Comparison of ENCODE assay signal across 31 cellular contexts in the genomic region with DNA sequence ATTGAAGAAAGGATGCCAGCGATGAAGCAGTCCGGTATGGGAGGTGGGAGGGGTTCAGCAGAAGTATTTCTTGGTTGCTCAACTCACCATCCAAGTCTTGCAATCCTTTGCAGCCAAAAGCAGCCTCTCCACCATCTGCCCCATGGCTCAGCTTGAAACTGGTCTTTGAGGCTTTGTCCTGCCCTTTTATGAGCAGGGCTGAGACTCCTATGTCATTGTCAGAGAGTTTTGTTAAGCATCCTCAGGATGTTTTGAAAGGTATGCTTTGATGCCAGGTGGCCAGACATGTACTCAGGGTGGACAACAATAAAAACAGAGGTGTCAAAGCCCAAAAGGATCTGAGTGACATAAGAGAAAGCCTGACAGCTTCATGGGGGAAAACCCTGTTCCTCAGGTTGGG.
"Had no signal": no experiment of that assay in that cellular context is flagged by ENCODE, and none has a peak within 500 bp of the region (broad histone marks: within the 10 kb centered on the region; RNA-seq: fewer than 3 reads in every experiment).

No MANE protein-coding gene starts in this region.

- ATAC-seq: activated CD4-positive, CD25-positive, alpha-beta regulatory T cell treated with anti-CD3 and anti-CD28 coated beads, Interleukin-2, amount 50 U/mL, for 24 hours; activated CD8-positive, alpha-beta T cell treated with anti-CD3 and anti-CD28 coated beads for 36 hours; activated T-cell treated with anti-CD3 and anti-CD28 coated beads, Interleukin-2, amount 50 U/mL, for 4 hours; activated T-helper 17 cell treated with anti-CD3 and anti-CD28 coated beads, Interleukin-2, amount 50 U/mL, for 72 hours; esophagus mucosa; foreskin keratinocyte; gastrocnemius medialis; heart right ventricle; T-helper 17 cell had no signal

- H3K4me1 Mint-ChIP-seq: activated B cell treated with CpG ODN at 0.5 μM for 24 hours; activated T-helper 17 cell treated with anti-CD3 and anti-CD28 coated beads, Interleukin-2, amount 50 U/mL, for 72 hours; central memory CD8-positive, alpha-beta T cell; endodermal cell; T-helper 17 cell had no signal

- H3K27me3 Mint-ChIP-seq: dendritic cell treated with granulocyte-macrophage colony-stimulating factor and Interleukin-4, amounts not matched to agents 40 ng/mL and 50 ng/mL, for 4 days; T-helper 17 cell had no signal

- H3K36me3 Mint-ChIP-seq: activated naive CD8-positive, alpha-beta T cell had no signal

- H3K27ac Mint-ChIP-seq: activated B cell treated with CpG ODN at 0.5 μM for 24 hours; activated CD8-positive, alpha-beta T cell treated with anti-CD3 and anti-CD28 coated beads for 36 hours; activated naive CD8-positive, alpha-beta T cell; activated T-helper 17 cell treated with anti-CD3 and anti-CD28 coated beads, Interleukin-2, amount 50 U/mL, for 72 hours; dendritic cell treated with granulocyte-macrophage colony-stimulating factor and Interleukin-4, amounts not matched to agents 40 ng/mL and 50 ng/mL, for 4 days; endodermal cell; T-helper 17 cell; T-helper 2 cell treated with Interferon-gamma antibody and Interleukin-4, amounts not matched to agents 5 μg/mL and 100 μg/mL, for 36 hours had no signal

- H3K4me1 ChIP-seq: foreskin keratinocyte, gastrocnemius medialis, heart right ventricle had no signal

- H3K4me3 Mint-ChIP-seq: activated B cell treated with CpG ODN at 0.5 μM for 24 hours; activated CD8-positive, alpha-beta T cell treated with anti-CD3 and anti-CD28 coated beads for 36 hours; activated naive CD8-positive, alpha-beta T cell; activated T-cell treated with anti-CD3 and anti-CD28 coated beads, Interleukin-2, amount 50 U/mL, for 4 hours; activated T-helper 17 cell treated with anti-CD3 and anti-CD28 coated beads, Interleukin-2, amount 50 U/mL, for 72 hours; central memory CD8-positive, alpha-beta T cell; dendritic cell treated with granulocyte-macrophage colony-stimulating factor and Interleukin-4, amounts not matched to agents 40 ng/mL and 50 ng/mL, for 4 days; endodermal cell; T-helper 17 cell; T-helper 2 cell treated with Interferon-gamma antibody and Interleukin-4, amounts not matched to agents 5 μg/mL and 100 μg/mL, for 36 hours had no signal

- H3K4me3 ChIP-seq: coronary artery, dorsolateral prefrontal cortex, gastrocnemius medialis, heart right ventricle had no signal

- H3K9me3 Mint-ChIP-seq: activated CD8-positive, alpha-beta T cell treated with anti-CD3 and anti-CD28 coated beads for 36 hours; activated T-helper 17 cell treated with anti-CD3 and anti-CD28 coated beads, Interleukin-2, amount 50 U/mL, for 72 hours; central memory CD8-positive, alpha-beta T cell; dendritic cell treated with granulocyte-macrophage colony-stimulating factor and Interleukin-4, amounts not matched to agents 40 ng/mL and 50 ng/mL, for 4 days; T-helper 2 cell treated with Interferon-gamma antibody and Interleukin-4, amounts not matched to agents 5 μg/mL and 100 μg/mL, for 36 hours had no signal

- H3K36me3 ChIP-seq: brain microvascular endothelial cell, gastrocnemius medialis, heart right ventricle, WERI-Rb-1 had no signal

- H3K27ac ChIP-seq: brain microvascular endothelial cell, coronary artery, dorsolateral prefrontal cortex, foreskin keratinocyte, gastrocnemius medialis, heart right ventricle, WERI-Rb-1 had no signal

- H3K27me3 ChIP-seq: brain microvascular endothelial cell, dorsolateral prefrontal cortex, gastrocnemius medialis had no signal

- DNase-seq: activated B cell treated with CpG ODN at 0.5 μM for 24 hours; activated CD4-positive, alpha-beta T cell treated with anti-CD3 and anti-CD28 coated beads for 48 hours; activated CD4-positive, alpha-beta T cell treated with anti-CD3 and anti-CD28 coated beads, Interleukin-2, amount 50 U/mL, for 1 hour; activated CD4-positive, alpha-beta T cell treated with anti-CD3 and anti-CD28 coated beads, Interleukin-2, amount 50 U/mL, for 48 hours; activated CD8-positive, alpha-beta memory T cell treated with anti-CD3 and anti-CD28 coated beads for 24 hours; activated CD8-positive, alpha-beta T cell treated with anti-CD3 and anti-CD28 coated beads for 36 hours; activated effector memory CD4-positive, alpha-beta T cell treated with Interleukin-2 at 50 U/mL for 16 hours; activated gamma-delta T cell treated with Interleukin-2 at 50 U/mL for 16 hours; activated naive CD4-positive, alpha-beta T cell treated with anti-CD3 and anti-CD28 coated beads, Interleukin-2, amount 50 U/mL, for 16 hours; activated naive CD4-positive, alpha-beta T cell treated with Interleukin-2 at 50 U/mL for 16 hours; activated T-cell treated with anti-CD3 and anti-CD28 coated beads, Interleukin-2, amount 50 U/mL, for 4 hours; amniotic stem cell; anterior cingulate cortex; brain microvascular endothelial cell; dorsolateral prefrontal cortex; effector memory CD4-positive, alpha-beta T cell; endodermal cell; foreskin keratinocyte; gastrocnemius medialis; heart right ventricle; T-helper 17 cell; T1000; WERI-Rb-1 had no signal
